ENCODE assay signal across 1 cellular context in the genomic region with DNA sequence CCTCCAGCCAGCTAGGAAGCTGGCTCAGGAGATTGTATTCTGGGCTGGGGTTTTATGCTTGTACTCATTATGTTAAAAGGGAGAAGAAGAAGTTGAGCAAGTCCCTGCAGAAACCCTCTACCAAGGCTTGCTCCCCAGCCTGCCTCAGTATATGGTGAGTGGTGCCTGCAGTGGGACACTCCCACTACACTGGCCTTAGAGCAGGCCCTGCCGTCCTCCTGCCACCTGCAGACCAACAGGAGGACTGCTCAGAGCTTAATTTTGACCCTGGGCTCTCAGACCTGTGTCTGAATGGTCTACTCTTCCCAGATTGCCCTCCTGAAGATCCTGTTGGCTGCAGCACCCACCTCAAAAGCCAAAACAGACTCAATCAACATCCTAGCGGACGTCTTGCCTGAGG.
TF ChIP-seq lines count a peak whose summit lies in the region.

No MANE protein-coding gene starts in this region.

TF ChIP-seq in HCT116, 20 proteins besides CTCF, POLR2A, EP300 and RAD21 (continued from another document):
- TF ChIP-seq, protein P1, sequence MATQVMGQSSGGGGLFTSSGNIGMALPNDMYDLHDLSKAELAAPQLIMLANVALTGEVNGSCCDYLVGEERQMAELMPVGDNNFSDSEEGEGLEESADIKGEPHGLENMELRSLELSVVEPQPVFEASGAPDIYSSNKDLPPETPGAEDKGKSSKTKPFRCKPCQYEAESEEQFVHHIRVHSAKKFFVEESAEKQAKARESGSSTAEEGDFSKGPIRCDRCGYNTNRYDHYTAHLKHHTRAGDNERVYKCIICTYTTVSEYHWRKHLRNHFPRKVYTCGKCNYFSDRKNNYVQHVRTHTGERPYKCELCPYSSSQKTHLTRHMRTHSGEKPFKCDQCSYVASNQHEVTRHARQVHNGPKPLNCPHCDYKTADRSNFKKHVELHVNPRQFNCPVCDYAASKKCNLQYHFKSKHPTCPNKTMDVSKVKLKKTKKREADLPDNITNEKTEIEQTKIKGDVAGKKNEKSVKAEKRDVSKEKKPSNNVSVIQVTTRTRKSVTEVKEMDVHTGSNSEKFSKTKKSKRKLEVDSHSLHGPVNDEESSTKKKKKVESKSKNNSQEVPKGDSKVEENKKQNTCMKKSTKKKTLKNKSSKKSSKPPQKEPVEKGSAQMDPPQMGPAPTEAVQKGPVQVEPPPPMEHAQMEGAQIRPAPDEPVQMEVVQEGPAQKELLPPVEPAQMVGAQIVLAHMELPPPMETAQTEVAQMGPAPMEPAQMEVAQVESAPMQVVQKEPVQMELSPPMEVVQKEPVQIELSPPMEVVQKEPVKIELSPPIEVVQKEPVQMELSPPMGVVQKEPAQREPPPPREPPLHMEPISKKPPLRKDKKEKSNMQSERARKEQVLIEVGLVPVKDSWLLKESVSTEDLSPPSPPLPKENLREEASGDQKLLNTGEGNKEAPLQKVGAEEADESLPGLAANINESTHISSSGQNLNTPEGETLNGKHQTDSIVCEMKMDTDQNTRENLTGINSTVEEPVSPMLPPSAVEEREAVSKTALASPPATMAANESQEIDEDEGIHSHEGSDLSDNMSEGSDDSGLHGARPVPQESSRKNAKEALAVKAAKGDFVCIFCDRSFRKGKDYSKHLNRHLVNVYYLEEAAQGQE (IDR thresholded peaks at IDR 0.05; ENCODE audit: low read depth), result no peak
- no peak for TF ChIP-seq EGR1 (IDR thresholded peaks at IDR 0.05; ENCODE audit: low read depth)
- no peak for TF ChIP-seq POLR2AphosphoS5 (IDR thresholded peaks at IDR 0.05; ENCODE audit: low read depth, low read length)
